In genomic region chr2:65049010-65049639, GRCh38 we compare ENCODE assay signal across 13 cellular contexts. TPM values are rescaled to one million over a fixed set of nuclear protein-coding genes. Genes with fewer than 3 reads are reported as not detected.
A peak's percentile ranks its signal among the peaks of the same experiment; 100 is the strongest.
DNase-seq lines count a peak whose midpoint lies in the region; ATAC-seq and TF ChIP-seq lines count a peak whose summit lies in the region.
"Had no signal": no experiment of that assay in that cellular context is flagged by ENCODE, and none has a peak within 500 bp of the region (broad histone marks: within the 10 kb centered on the region; RNA-seq: fewer than 3 reads in every experiment).

No MANE protein-coding gene starts in this region.

- POLR2A ChIA-PET in HEK293 (lab: Yijun Ruan, JAX) = interaction anchor here (1.1 kb wide), 1 partner anchor 81 kb away, joined by 3 read pairs; the partner anchor contains the start of gene RAB1A

- H3K9me3 Mint-ChIP-seq in Calu3 (ENCODE audit: low read depth, unreplicated experiment) = peaks cover 4% of the 10 kb centered on the region
- H3K9me3 Mint-ChIP-seq in effector memory CD8-positive, alpha-beta T cell = peaks cover 3 to 6% of the 10 kb centered on the region in 2 donors

- peak; percentile 37 for ATAC-seq in foreskin keratinocyte
- ATAC-seq in effector memory CD8-positive, alpha-beta T cell (replicated peaks) = no peak
- ATAC-seq: left lobe of liver had no signal

- no peaks in the 10 kb centered on the region for H3K27me3 Mint-ChIP-seq in Calu3 (ENCODE audit: unreplicated experiment)
- H3K27me3 Mint-ChIP-seq in effector memory CD8-positive, alpha-beta T cell = no peaks in the 10 kb centered on the region

- no peaks in the 10 kb centered on the region for H3K27me3 ChIP-seq in foreskin keratinocyte

- CTCF ChIA-PET in HEK293 (lab: Yijun Ruan, JAX) = interaction anchor here (0.7 to 1.8 kb wide), 3 partner anchors 9 to 524 kb away, joined by 3 to 7 read pairs (median 4); no protein-coding TSS in a partner anchor
- CTCF ChIA-PET in Calu3 (lab: Charles Lee) = no interaction called here

- peaks cover 0 to 18% of the 10 kb centered on the region in 2 experiments; a peak in 1 of 3 replicates for H3K36me3 ChIP-seq in HEK293 (ENCODE audit: control insufficient read depth in 2 of 2, insufficient read depth in 1 of 2, low read length in 2 of 2)

- H3K4me1 Mint-ChIP-seq in Calu3 (ENCODE audit: low read depth, unreplicated experiment) = no peaks in the 10 kb centered on the region
- H3K4me1 Mint-ChIP-seq in effector memory CD8-positive, alpha-beta T cell (ENCODE audit: low read depth in 2 of 2) = peaks cover 7 to 8% of the 10 kb centered on the region in 2 donors

- H3K4me3 Mint-ChIP-seq in Calu3 (ENCODE audit: low read depth, unreplicated experiment) = no peak overlapping the region
- H3K4me3 Mint-ChIP-seq in effector memory CD8-positive, alpha-beta T cell = no peak overlapping the region
- H3K4me3 Mint-ChIP-seq: activated naive CD8-positive, alpha-beta T cell treated with anti-CD3 and anti-CD28 coated beads, Interleukin-2, amount 10 ng/mL, durations not matched to agents 7 days and 5 days had no signal

- no peak overlapping the region for H3K27ac Mint-ChIP-seq in Calu3 (ENCODE audit: unreplicated experiment)
- no peak overlapping the region for H3K27ac Mint-ChIP-seq in effector memory CD8-positive, alpha-beta T cell
- H3K27ac Mint-ChIP-seq: activated naive CD8-positive, alpha-beta T cell treated with anti-CD3 and anti-CD28 coated beads, Interleukin-2, amount 10 ng/mL, durations not matched to agents 7 days and 5 days had no signal

- peak; percentile 45 for DNase-seq in DMS53 (lab: John Stamatoyannopoulos, UW)
- DNase-seq in DMS53 treated with DMSO at 0.1 percent for 48 hours (lab: John Stamatoyannopoulos, UW; ENCODE audit: unreplicated experiment) = no peak
- peak; percentile 68 for DNase-seq in NCI-H510A (lab: John Stamatoyannopoulos, UW)
- DNase-seq in foreskin keratinocyte = no peak
- no peak for DNase-seq in Calu3
- DNase-seq in effector memory CD8-positive, alpha-beta T cell = no peak
- no peak for DNase-seq in HuH-7.5 (ENCODE audit: low spot score)
- DNase-seq: activated naive CD8-positive, alpha-beta T cell treated with anti-CD3 and anti-CD28 coated beads, Interleukin-2, amount 10 ng/mL, durations not matched to agents 7 days and 5 days; activated T-cell treated with anti-CD3 and anti-CD28 coated beads for 4 hours; HCEC 1CT; trophoblast cell had no signal

- H3K9me3 ChIP-seq in HEK293 (ENCODE audit: control insufficient read depth, insufficient read depth, low read depth, low read length) = no peaks in the 10 kb centered on the region

- H3K4me3 ChIP-seq in HEK293 (ENCODE audit: low read depth, low read length) = no peak overlapping the region

- intact Hi-C loops in Calu3 (cut with micrococcal nuclease; ENCODE audit: unreplicated experiment) = no loop called here

- no peaks in the 10 kb centered on the region for H3K36me3 Mint-ChIP-seq in Calu3 (ENCODE audit: insufficient read depth, unreplicated experiment)
- H3K36me3 Mint-ChIP-seq in effector memory CD8-positive, alpha-beta T cell (ENCODE audit: insufficient read depth) = no peaks in the 10 kb centered on the region

- H3K27ac ChIP-seq in HEK293 (ENCODE audit: extremely low read depth, low read depth, low read length) (no peak overlapping the region), foreskin keratinocyte (no peak overlapping the region)

- no TSS peak for BruUV-seq in Calu3 (replicated peaks; lab: Mats Ljungman, UMichigan)

- TF ChIP-seq CTCF in HEK293 (tag by site-specific recombination; IDR thresholded peaks at IDR 0.05) = no peak
- TF ChIP-seq CTCF in foreskin keratinocyte (conservative IDR thresholded peaks at IDR 0.05) = no peak
- TF ChIP-seq CTCF in Calu3 (IDR thresholded peaks at IDR 0.05; ENCODE audit: unreplicated experiment) = no peak

- H3K4me1 ChIP-seq in HEK293 (ENCODE audit: control insufficient read depth, insufficient read depth, low read length) = no peaks in the 10 kb centered on the region
- peaks cover 4% of the 10 kb centered on the region for H3K4me1 ChIP-seq in foreskin keratinocyte

TF ChIP-seq in HEK293, 187 proteins besides CTCF, POLR2A, EP300 and RAD21 (continues in another document):
- TF ChIP-seq ZBTB21 (tag by site-specific recombination; IDR thresholded peaks at IDR 0.05) = peak; percentile 97
- no peak for TF ChIP-seq ZBTB1 (tag by site-specific recombination; IDR thresholded peaks at IDR 0.05)
- peak; percentile 7; the same call in 1 of the 2 replicates for TF ChIP-seq KLF16 (tag by site-specific recombination; IDR thresholded peaks at IDR 0.05)
- TF ChIP-seq ZNF561 (tag by site-specific recombination; IDR thresholded peaks at IDR 0.05; ENCODE audit: borderline replicate concordance) = peak; percentile 27; the same call in 1 of the 2 replicates
- no peak for TF ChIP-seq ZNF169 (tag by site-specific recombination; IDR thresholded peaks at IDR 0.05)
- no peak for TF ChIP-seq ZNF571 (tag by site-specific recombination; IDR thresholded peaks at IDR 0.05)
- no peak for TF ChIP-seq ZNF140 (tag by site-specific recombination; IDR thresholded peaks at IDR 0.05)
- no peak for TF ChIP-seq ZNF530 (tag by site-specific recombination; IDR thresholded peaks at IDR 0.05; ENCODE audit: low read depth)
- no peak for TF ChIP-seq OSR2 (tag by site-specific recombination; IDR thresholded peaks at IDR 0.05)
- no peak for TF ChIP-seq ZNF280D (tag by site-specific recombination; IDR thresholded peaks at IDR 0.05)
- no peak for TF ChIP-seq ZBTB10 (tag by site-specific recombination; IDR thresholded peaks at IDR 0.05)
- no peak for TF ChIP-seq HOXC10 (CRISPR knock-in tag; IDR thresholded peaks at IDR 0.05)
- peak; percentile 94 for TF ChIP-seq ZBTB17 (tag by site-specific recombination; IDR thresholded peaks at IDR 0.05)
- no peak for TF ChIP-seq ZNF580 (tag by site-specific recombination; IDR thresholded peaks at IDR 0.05)
- no peak for TF ChIP-seq KLF10 (tag by site-specific recombination; IDR thresholded peaks at IDR 0.05)
- no peak for TF ChIP-seq ZFHX2 (tag by site-specific recombination; conservative IDR thresholded peaks at IDR 0.05)
- TF ChIP-seq ZNF391 (tag by site-specific recombination; IDR thresholded peaks at IDR 0.05; ENCODE audit: borderline replicate concordance, low read depth) = no peak
- no peak for TF ChIP-seq ZNF423 (tag by site-specific recombination; IDR thresholded peaks at IDR 0.05)
- no peak for TF ChIP-seq ZNF785 (tag by site-specific recombination; IDR thresholded peaks at IDR 0.05)
- no peak for TF ChIP-seq ZNF266 (tag by site-specific recombination; IDR thresholded peaks at IDR 0.05; ENCODE audit: low read depth)
- TF ChIP-seq WT1 (tag by site-specific recombination; IDR thresholded peaks at IDR 0.05) = no peak
- no peak for TF ChIP-seq TRIM28 (IDR thresholded peaks at IDR 0.05; ENCODE audit: borderline replicate concordance, low read length)
- TF ChIP-seq ZNF792 (tag by site-specific recombination; IDR thresholded peaks at IDR 0.05) = no peak
- TF ChIP-seq ZSCAN30 (tag by site-specific recombination; IDR thresholded peaks at IDR 0.05) = no peak

RNA-seq across cellular contexts. Expression of gene CEP68, which starts 7.1 kb away (rescaled TPM):
- 5.4 and 5.8 TPM in 2 replicates for total RNA-seq in foreskin keratinocyte
- 4.2 and 4.7 TPM in 2 replicates for polyA plus RNA-seq in foreskin keratinocyte
- total RNA-seq in Calu3 (2022) = 9.6 and 10.0 TPM in 2 replicates

RNA-seq across cellular contexts. Expression of gene SLC1A4, which starts 59.9 kb away (rescaled TPM):
- total RNA-seq in foreskin keratinocyte (1.0 and 20.2 TPM in 2 replicates), Calu3 (2022) (15.4 and 22.9 TPM in 2 replicates)
- 0.52 and 12.3 TPM in 2 replicates for polyA plus RNA-seq in foreskin keratinocyte

Comparison
In these comparisons a context has a peak if more than half of its experiments do, and no peak if none do; other contexts are left out.
1. DNase-seq: peak in DMS53 (single experiment) and NCI-H510A (single experiment); none in DMS53 treated with DMSO at 0.1 percent for 48 hours (single experiment), foreskin keratinocyte (0 of 2), Calu3 (single experiment), effector memory CD8-positive, alpha-beta T cell (0 of 3) and HuH-7.5 (single experiment).